In the genomic region with DNA sequence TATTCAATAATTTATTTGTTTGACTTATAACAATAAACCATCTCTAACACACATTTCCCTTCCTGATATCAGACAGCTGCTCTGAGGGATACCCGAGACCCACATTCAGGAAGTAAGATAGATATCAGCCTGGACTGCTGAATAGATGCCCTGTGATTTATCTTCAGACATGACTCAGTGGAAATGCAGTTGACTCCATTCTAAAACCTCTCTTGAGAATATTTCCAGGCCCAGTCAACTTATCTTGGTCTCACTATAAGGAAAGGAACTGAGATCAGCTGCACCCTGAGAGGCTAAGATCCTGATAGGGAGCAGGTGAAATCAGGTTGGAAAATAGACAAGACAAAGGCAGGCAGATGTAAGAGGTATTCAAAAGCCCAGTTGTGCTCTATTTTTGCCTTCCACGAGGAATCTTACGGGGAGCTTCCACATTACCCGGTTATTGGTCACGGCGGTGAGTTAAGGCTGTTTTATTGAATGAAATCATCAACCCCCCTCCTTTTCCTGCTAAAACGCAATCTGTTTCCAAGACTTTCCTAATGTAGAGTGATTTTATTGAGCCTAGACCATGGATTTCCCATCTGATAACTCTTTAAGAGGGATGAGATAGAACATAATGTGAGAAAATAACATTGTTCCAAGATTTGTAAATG, we compare ENCODE assay signal across 1 cellular context.
TF ChIP-seq lines count a peak whose summit lies in the region.

No MANE protein-coding gene starts in this region.

TF ChIP-seq in K562, 482 proteins besides CTCF, POLR2A, EP300 and RAD21 (continues in another document):
- TF ChIP-seq RCOR1 (IDR thresholded peaks at IDR 0.05; ENCODE audit: borderline replicate concordance in 1 of 2, low read depth in 2 of 2, low read length in 2 of 2) = peak in 1 of 2 experiments; percentile 95; a peak in 2 of 4 replicates
- TF ChIP-seq BCL6 (CRISPR knock-in tag; IDR thresholded peaks at IDR 0.05) = no peak
- peak; percentile 71; the same call in 1 of the 2 replicates for TF ChIP-seq SMARCE1 (IDR thresholded peaks at IDR 0.05)
- TF ChIP-seq EGR1 (conservative IDR thresholded peaks at IDR 0.05) = no peak
- peak; percentile 76 for TF ChIP-seq CBFA2T3 (IDR thresholded peaks at IDR 0.05)
- TF ChIP-seq, protein P1, sequence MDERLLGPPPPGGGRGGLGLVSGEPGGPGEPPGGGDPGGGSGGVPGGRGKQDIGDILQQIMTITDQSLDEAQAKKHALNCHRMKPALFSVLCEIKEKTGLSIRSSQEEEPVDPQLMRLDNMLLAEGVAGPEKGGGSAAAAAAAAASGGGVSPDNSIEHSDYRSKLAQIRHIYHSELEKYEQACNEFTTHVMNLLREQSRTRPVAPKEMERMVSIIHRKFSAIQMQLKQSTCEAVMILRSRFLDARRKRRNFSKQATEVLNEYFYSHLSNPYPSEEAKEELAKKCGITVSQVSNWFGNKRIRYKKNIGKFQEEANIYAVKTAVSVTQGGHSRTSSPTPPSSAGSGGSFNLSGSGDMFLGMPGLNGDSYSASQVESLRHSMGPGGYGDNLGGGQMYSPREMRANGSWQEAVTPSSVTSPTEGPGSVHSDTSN (CRISPR knock-in tag; IDR thresholded peaks at IDR 0.05; ENCODE audit: low read depth) = no peak
- TF ChIP-seq, protein P1 (tag; conservative IDR thresholded peaks at IDR 0.05; ENCODE audit: low read depth) = peak; percentile 86
- peak; percentile 26; the same call in 1 of the 2 replicates for TF ChIP-seq EP400 (IDR thresholded peaks at IDR 0.05)
- TF ChIP-seq, protein P2, sequence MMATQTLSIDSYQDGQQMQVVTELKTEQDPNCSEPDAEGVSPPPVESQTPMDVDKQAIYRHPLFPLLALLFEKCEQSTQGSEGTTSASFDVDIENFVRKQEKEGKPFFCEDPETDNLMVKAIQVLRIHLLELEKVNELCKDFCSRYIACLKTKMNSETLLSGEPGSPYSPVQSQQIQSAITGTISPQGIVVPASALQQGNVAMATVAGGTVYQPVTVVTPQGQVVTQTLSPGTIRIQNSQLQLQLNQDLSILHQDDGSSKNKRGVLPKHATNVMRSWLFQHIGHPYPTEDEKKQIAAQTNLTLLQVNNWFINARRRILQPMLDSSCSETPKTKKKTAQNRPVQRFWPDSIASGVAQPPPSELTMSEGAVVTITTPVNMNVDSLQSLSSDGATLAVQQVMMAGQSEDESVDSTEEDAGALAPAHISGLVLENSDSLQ (IDR thresholded peaks at IDR 0.05) = peak; percentile 75
- TF ChIP-seq HDAC2 (IDR thresholded peaks at IDR 0.05) = 0 out of 2 replicates have a peak, but pooled peaks have one; percentile 25
- TF ChIP-seq MTF1 (CRISPR knock-in tag; IDR thresholded peaks at IDR 0.05; ENCODE audit: borderline replicate concordance) = 0 out of 2 replicates have a peak, but pooled peaks have one; percentile 31
- no peak for TF ChIP-seq SREBF2 (CRISPR knock-in tag; IDR thresholded peaks at IDR 0.05)
- peak; percentile 47; the same call in 1 of the 2 replicates for TF ChIP-seq TAL1 (IDR thresholded peaks at IDR 0.05)
- no peak for TF ChIP-seq SMAD1 (IDR thresholded peaks at IDR 0.05; ENCODE audit: low read depth, low read length, partially characterized antibody)
- TF ChIP-seq MEIS2 (IDR thresholded peaks at IDR 0.05; ENCODE audit: partially characterized antibody) = peak; percentile 95
- 0 out of 2 replicates have a peak, but pooled peaks have one; percentile 21 for TF ChIP-seq SMARCA5 (IDR thresholded peaks at IDR 0.05)
- TF ChIP-seq SMAD4 (CRISPR knock-in tag; conservative IDR thresholded peaks at IDR 0.05) = peak; percentile 76
- TF ChIP-seq GMEB1 (CRISPR knock-in tag; IDR thresholded peaks at IDR 0.05) = 0 out of 2 replicates have a peak, but pooled peaks have one; percentile 20
- TF ChIP-seq, protein P3, sequence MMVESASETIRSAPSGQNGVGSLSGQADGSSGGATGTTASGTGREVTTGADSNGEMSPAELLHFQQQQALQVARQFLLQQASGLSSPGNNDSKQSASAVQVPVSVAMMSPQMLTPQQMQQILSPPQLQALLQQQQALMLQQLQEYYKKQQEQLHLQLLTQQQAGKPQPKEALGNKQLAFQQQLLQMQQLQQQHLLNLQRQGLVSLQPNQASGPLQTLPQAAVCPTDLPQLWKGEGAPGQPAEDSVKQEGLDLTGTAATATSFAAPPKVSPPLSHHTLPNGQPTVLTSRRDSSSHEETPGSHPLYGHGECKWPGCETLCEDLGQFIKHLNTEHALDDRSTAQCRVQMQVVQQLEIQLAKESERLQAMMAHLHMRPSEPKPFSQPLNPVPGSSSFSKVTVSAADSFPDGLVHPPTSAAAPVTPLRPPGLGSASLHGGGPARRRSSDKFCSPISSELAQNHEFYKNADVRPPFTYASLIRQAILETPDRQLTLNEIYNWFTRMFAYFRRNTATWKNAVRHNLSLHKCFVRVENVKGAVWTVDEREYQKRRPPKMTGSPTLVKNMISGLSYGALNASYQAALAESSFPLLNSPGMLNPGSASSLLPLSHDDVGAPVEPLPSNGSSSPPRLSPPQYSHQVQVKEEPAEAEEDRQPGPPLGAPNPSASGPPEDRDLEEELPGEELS (CRISPR knock-in tag; IDR thresholded peaks at IDR 0.05; ENCODE audit: borderline replicate concordance) = no peak
- TF ChIP-seq, protein P4, sequence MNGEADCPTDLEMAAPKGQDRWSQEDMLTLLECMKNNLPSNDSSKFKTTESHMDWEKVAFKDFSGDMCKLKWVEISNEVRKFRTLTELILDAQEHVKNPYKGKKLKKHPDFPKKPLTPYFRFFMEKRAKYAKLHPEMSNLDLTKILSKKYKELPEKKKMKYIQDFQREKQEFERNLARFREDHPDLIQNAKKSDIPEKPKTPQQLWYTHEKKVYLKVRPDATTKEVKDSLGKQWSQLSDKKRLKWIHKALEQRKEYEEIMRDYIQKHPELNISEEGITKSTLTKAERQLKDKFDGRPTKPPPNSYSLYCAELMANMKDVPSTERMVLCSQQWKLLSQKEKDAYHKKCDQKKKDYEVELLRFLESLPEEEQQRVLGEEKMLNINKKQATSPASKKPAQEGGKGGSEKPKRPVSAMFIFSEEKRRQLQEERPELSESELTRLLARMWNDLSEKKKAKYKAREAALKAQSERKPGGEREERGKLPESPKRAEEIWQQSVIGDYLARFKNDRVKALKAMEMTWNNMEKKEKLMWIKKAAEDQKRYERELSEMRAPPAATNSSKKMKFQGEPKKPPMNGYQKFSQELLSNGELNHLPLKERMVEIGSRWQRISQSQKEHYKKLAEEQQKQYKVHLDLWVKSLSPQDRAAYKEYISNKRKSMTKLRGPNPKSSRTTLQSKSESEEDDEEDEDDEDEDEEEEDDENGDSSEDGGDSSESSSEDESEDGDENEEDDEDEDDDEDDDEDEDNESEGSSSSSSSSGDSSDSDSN (IDR thresholded peaks at IDR 0.05; ENCODE audit: borderline replicate concordance in 1 of 2, low read depth in 2 of 2, low read length in 2 of 2) = 0 out of 4 replicates have a peak, but pooled peaks of 1 of the 2 experiments have one; percentile 38
- no peak for TF ChIP-seq HNRNPUL1 (IDR thresholded peaks at IDR 0.05; ENCODE audit: low read length)
- peak; percentile 50; the same call in 1 of the 2 replicates for TF ChIP-seq DPF2 (IDR thresholded peaks at IDR 0.05)
- TF ChIP-seq NFE2 (IDR thresholded peaks at IDR 0.05; ENCODE audit: low read depth) = peak; percentile 88
- TF ChIP-seq KLF10 (CRISPR knock-in tag; IDR thresholded peaks at IDR 0.05) = 0 out of 2 replicates have a peak, but pooled peaks have one; percentile 48
- TF ChIP-seq, protein P5, sequence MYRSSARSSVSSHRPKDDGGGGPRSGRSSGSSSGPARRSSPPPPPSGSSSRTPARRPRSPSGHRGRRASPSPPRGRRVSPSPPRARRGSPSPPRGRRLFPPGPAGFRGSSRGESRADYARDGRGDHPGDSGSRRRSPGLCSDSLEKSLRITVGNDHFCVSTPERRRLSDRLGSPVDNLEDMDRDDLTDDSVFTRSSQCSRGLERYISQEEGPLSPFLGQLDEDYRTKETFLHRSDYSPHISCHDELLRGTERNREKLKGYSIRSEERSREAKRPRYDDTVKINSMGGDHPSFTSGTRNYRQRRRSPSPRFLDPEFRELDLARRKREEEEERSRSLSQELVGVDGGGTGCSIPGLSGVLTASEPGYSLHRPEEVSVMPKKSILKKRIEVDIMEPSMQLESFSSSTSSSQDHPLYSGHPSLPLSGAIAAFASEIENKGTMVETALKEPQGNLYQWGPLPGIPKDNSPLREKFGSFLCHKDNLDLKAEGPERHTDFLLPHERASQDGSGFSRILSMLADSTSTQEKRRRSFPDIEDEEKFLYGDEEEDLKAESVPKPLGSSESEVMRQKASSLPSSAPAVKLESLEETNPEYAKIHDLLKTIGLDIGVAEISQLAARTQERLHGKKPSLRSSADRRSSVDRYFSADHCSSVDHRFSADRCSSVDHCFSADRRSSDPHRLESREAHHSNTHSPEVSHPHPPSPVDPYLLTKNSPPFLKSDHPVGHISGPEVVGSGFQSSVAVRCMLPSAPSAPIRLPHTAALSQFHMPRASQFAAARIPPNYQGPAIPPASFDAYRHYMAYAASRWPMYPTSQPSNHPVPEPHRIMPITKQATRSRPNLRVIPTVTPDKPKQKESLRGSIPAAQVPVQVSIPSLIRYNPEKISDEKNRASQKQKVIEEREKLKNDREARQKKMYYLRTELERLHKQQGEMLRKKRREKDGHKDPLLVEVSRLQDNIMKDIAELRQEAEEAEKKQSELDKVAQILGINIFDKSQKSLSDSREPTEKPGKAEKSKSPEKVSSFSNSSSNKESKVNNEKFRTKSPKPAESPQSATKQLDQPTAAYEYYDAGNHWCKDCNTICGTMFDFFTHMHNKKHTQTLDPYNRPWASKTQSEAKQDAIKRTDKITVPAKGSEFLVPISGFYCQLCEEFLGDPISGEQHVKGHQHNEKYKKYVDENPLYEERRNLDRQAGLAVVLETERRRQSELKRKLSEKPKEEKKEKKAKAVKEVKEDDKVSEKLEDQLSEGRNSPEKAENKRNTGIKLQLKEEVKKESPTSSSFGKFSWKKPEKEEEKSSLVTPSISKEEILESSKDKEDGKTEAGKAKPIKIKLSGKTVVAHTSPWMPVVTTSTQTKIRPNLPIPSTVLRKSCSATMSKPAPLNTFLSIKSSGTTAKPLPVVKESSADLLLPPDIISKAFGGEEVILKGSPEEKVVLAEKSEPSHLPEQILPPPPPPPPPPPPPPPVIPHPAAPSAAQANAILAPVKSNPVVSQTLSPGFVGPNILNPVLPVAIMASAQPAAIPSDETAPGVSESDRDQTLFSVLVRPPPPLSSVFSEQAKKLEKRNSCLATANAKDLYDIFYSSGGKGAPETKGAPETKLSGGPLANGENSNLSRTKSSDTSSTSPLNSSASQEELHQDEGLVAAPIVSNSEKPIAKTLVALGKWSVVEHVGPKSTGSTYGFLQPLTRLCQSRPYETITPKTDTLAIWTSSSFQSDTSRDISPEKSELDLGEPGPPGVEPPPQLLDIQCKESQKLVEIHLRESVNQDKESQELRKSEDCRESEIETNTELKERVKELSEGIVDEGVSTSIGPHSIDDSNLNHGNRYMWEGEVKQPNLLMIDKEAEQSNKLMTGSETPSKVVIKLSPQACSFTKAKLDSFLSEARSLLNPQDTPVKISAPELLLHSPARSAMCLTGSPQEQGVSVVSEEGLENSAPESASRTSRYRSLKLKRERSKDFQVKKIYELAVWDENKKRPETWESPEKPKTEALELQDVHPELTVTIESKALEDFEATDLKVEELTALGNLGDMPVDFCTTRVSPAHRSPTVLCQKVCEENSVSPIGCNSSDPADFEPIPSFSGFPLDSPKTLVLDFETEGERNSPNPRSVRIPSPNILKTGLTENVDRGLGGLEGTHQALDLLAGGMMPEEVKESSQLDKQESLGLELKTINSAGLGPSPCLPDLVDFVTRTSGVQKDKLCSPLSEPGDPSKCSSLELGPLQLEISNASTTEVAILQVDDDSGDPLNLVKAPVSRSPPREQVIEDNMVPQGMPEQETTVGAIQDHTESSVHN (IDR thresholded peaks at IDR 0.05; ENCODE audit: borderline replicate concordance in 1 of 2, low read depth in 1 of 2) = peak; percentile 64 to 78; a peak in 2 of 4 replicates
- no peak for TF ChIP-seq MBD2 (IDR thresholded peaks at IDR 0.05; ENCODE audit: borderline replicate concordance, low read depth)
- TF ChIP-seq ZFP30 (CRISPR knock-in tag; IDR thresholded peaks at IDR 0.05; ENCODE audit: borderline replicate concordance) = no peak
- TF ChIP-seq THRAP3 (IDR thresholded peaks at IDR 0.05; ENCODE audit: borderline replicate concordance) = no peak
- TF ChIP-seq FOXM1 (IDR thresholded peaks at IDR 0.05; ENCODE audit: low read depth) = 0 out of 2 replicates have a peak, but pooled peaks have one; percentile 17
- no peak for TF ChIP-seq FOXM1 (CRISPR knock-in tag; IDR thresholded peaks at IDR 0.05; ENCODE audit: low read depth)
- peak; percentile 56 for TF ChIP-seq ZNF239 (CRISPR knock-in tag; IDR thresholded peaks at IDR 0.05)
